15 cellular contexts compared by ENCODE assay signal in the genomic region with DNA sequence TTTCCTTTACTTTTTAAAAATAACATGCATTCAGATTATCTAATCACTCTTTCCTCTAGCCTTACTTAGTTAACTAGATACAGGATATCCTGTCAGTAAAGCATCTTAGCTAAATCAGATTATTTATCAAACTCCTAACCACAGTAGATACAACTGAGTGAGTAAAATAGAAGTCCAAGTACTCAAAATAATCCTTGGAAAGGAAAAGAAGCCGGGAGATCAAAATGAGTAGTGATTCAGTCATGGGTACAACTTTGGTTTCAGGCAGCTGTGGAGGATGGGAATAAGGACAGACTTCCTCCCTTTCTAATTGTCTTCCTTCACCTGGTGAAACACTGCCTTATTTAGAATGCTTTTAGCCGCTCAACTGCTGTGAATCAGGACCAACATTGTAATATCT. TPM values are rescaled to one million over a fixed set of nuclear protein-coding genes. Genes with fewer than 3 reads are reported as not detected.
DNase-seq lines count a peak whose midpoint lies in the region; ATAC-seq and TF ChIP-seq lines count a peak whose summit lies in the region.
"Had no signal": no experiment of that assay in that cellular context is flagged by ENCODE, and none has a peak within 500 bp of the region (broad histone marks: within the 10 kb centered on the region; RNA-seq: fewer than 3 reads in every experiment).

No MANE protein-coding gene starts in this region.

- H3K4me3 Mint-ChIP-seq in CD8-positive, alpha-beta T cell = peak overlapping the region; percentile 7
- H3K4me3 Mint-ChIP-seq in activated T-helper 2 cell treated with anti-CD3 and anti-CD28 coated beads, Interferon-gamma antibody, Interleukin-2, Interleukin-4, amounts not matched to agents 10 μg/mL and 5 μg/mL and 100 μg/mL, durations not matched to agents 14 hours and 24 hours and 36 hours (ENCODE audit: low read depth) = no peak overlapping the region

- H3K36me3 Mint-ChIP-seq in CD8-positive, alpha-beta T cell = peaks cover 53% of the 10 kb centered on the region
- peaks cover 58% of the 10 kb centered on the region for H3K36me3 Mint-ChIP-seq in activated T-helper 2 cell treated with anti-CD3 and anti-CD28 coated beads, Interferon-gamma antibody, Interleukin-2, Interleukin-4, amounts not matched to agents 10 μg/mL and 5 μg/mL and 100 μg/mL, durations not matched to agents 14 hours and 24 hours and 36 hours (ENCODE audit: low read depth)

- DNase-seq in CD8-positive, alpha-beta T cell = no peak
- DNase-seq in HT1080 (ENCODE audit: low read depth) = peak; percentile 26
- no peak for DNase-seq in activated T-helper 2 cell treated with anti-CD3 and anti-CD28 coated beads, Interferon-gamma antibody, Interleukin-2, Interleukin-4, amounts not matched to agents 10 μg/mL and 5 μg/mL and 100 μg/mL, durations not matched to agents 14 hours and 24 hours and 36 hours (ENCODE audit: low spot score)
- peak; percentile 5 to 34 for DNase-seq in lung microvascular endothelial cell (ENCODE audit: low read depth in 2 of 2)
- DNase-seq in COLO829 (ENCODE audit: low spot score) = no peak
- DNase-seq: central memory CD4-positive, alpha-beta T cell; COR-L47; left lung; nucleus accumbens; stimulated activated CD4-positive, alpha-beta T cell treated with anti-CD3 and anti-CD28 coated beads, Interleukin-12 subunit alpha, Interleukin-12 subunit beta, amount 100 ng/mL, for 4 hours had no signal

- no peaks in the 10 kb centered on the region for H3K27me3 Mint-ChIP-seq in CD8-positive, alpha-beta T cell (ENCODE audit: low read depth)
- no peaks in the 10 kb centered on the region for H3K27me3 Mint-ChIP-seq in activated T-helper 2 cell treated with anti-CD3 and anti-CD28 coated beads, Interferon-gamma antibody, Interleukin-2, Interleukin-4, amounts not matched to agents 10 μg/mL and 5 μg/mL and 100 μg/mL, durations not matched to agents 14 hours and 24 hours and 36 hours (ENCODE audit: low read depth)

- CTCF ChIA-PET in CD8-positive, alpha-beta T cell (lab: Charles Lee) = interaction anchor here (1.3 kb wide), 1 partner anchor 9 kb away, joined by 4 read pairs; no protein-coding TSS in a partner anchor

- no peaks in the 10 kb centered on the region for H3K36me3 ChIP-seq in CD8-positive, alpha-beta T cell (ENCODE audit: insufficient read depth, low read length)
- H3K36me3 ChIP-seq: left lung, thoracic aorta had no signal

- H3K9me3 ChIP-seq in CD8-positive, alpha-beta T cell (ENCODE audit: low read length) = no peaks in the 10 kb centered on the region
- H3K9me3 ChIP-seq: left lung, thoracic aorta had no signal

- H3K9me3 Mint-ChIP-seq in CD8-positive, alpha-beta T cell = no peaks in the 10 kb centered on the region
- peaks cover 3% of the 10 kb centered on the region for H3K9me3 Mint-ChIP-seq in activated T-helper 2 cell treated with anti-CD3 and anti-CD28 coated beads, Interferon-gamma antibody, Interleukin-2, Interleukin-4, amounts not matched to agents 10 μg/mL and 5 μg/mL and 100 μg/mL, durations not matched to agents 14 hours and 24 hours and 36 hours

- no peaks in the 10 kb centered on the region for H3K27me3 ChIP-seq in CD8-positive, alpha-beta T cell (ENCODE audit: insufficient read depth, low read length)
- H3K27me3 ChIP-seq: left lung had no signal

- H3K4me1 ChIP-seq in CD8-positive, alpha-beta T cell (ENCODE audit: insufficient read depth, low read length) = peaks cover 46% of the 10 kb centered on the region

- H3K27ac ChIP-seq in CD8-positive, alpha-beta T cell (ENCODE audit: low read depth, low read length) = no peak overlapping the region
- H3K27ac ChIP-seq: HL-60, left lung, SK-N-MC, thoracic aorta had no signal

- peak overlapping the region; percentile 53 for H3K27ac Mint-ChIP-seq in CD8-positive, alpha-beta T cell
- peak overlapping the region; percentile 59 for H3K27ac Mint-ChIP-seq in activated T-helper 2 cell treated with anti-CD3 and anti-CD28 coated beads, Interferon-gamma antibody, Interleukin-2, Interleukin-4, amounts not matched to agents 10 μg/mL and 5 μg/mL and 100 μg/mL, durations not matched to agents 14 hours and 24 hours and 36 hours

- H3K4me1 Mint-ChIP-seq in CD8-positive, alpha-beta T cell (ENCODE audit: low read depth) = peaks cover 82% of the 10 kb centered on the region
- peaks cover 37% of the 10 kb centered on the region for H3K4me1 Mint-ChIP-seq in activated T-helper 2 cell treated with anti-CD3 and anti-CD28 coated beads, Interferon-gamma antibody, Interleukin-2, Interleukin-4, amounts not matched to agents 10 μg/mL and 5 μg/mL and 100 μg/mL, durations not matched to agents 14 hours and 24 hours and 36 hours (ENCODE audit: low read depth)

- POLR2A ChIA-PET in CD8-positive, alpha-beta T cell (lab: Charles Lee) = interaction anchor here (1.3 kb wide), 2 partner anchors 10 to 11 kb away, joined by 3 to 6 read pairs; no protein-coding TSS in a partner anchor

- intact Hi-C loops in CD8-positive, alpha-beta T cell (cut with DNase I, micrococcal nuclease) = loop anchor here in 1 of 2 experiments (2.0 kb wide), 1 partner anchor 13 kb away; no protein-coding TSS in a partner anchor
- intact Hi-C loops in activated T-helper 2 cell treated with anti-CD3 and anti-CD28 coated beads, Interferon-gamma antibody, Interleukin-2, Interleukin-4, amounts not matched to agents 10 μg/mL and 5 μg/mL and 100 μg/mL, durations not matched to agents 14 hours and 24 hours and 36 hours (cut with micrococcal nuclease) = no loop called here

- peak; percentile 38 for ATAC-seq in CD8-positive, alpha-beta T cell
- ATAC-seq in HG03280 (IDR thresholded peaks at IDR 0.05; ENCODE audit: unreplicated experiment) = no peak
- ATAC-seq in HG03521 (IDR thresholded peaks at IDR 0.05; ENCODE audit: unreplicated experiment) = no peak
- ATAC-seq: left lung had no signal

- H3K4me3 ChIP-seq in CD8-positive, alpha-beta T cell (ENCODE audit: low read depth, low read length) = no peak overlapping the region
- H3K4me3 ChIP-seq: left lung, SK-N-MC, thoracic aorta had no signal

- TF ChIP-seq CTCF in CD8-positive, alpha-beta T cell (IDR thresholded peaks at IDR 0.05) = no peak

RNA-seq across cellular contexts. Expression of gene GNG2, which starts 29.4 kb away (rescaled TPM):
- 100 to 1,000 TPM; 166 to 169 TPM for total RNA-seq in CD8-positive, alpha-beta T cell
- total RNA-seq in HT1080 (2014; rRNA removed; shearing (Covaris generic)) = 3.3 and 5.1 TPM in 2 replicates
- polyA plus RNA-seq in HT1080 (2015; cell fraction: cytosol; rRNA removed) = 9.2 and 11.0 TPM in 2 replicates
- polyA plus RNA-seq in HT1080 (2015; cell fraction: nucleus; rRNA removed) = 6.5 and 7.1 TPM in 2 replicates
- total RNA-seq in activated T-helper 2 cell treated with anti-CD3 and anti-CD28 coated beads, Interferon-gamma antibody, Interleukin-2, Interleukin-4, amounts not matched to agents 10 μg/mL and 5 μg/mL and 100 μg/mL, durations not matched to agents 14 hours and 24 hours and 36 hours = 120 and 128 TPM in 2 replicates
- total RNA-seq in lung microvascular endothelial cell = 5.8 and 10.0 TPM in 2 replicates

Comparison
In these comparisons a context has a peak if more than half of its experiments do, and no peak if none do; other contexts are left out.
1. DNase-seq: peak in HT1080 (single experiment) and lung microvascular endothelial cell (2 of 2); none in CD8-positive, alpha-beta T cell (0 of 7), activated T-helper 2 cell treated with anti-CD3 and anti-CD28 coated beads, Interferon-gamma antibody, Interleukin-2, Interleukin-4, amounts not matched to agents 10 μg/mL and 5 μg/mL and 100 μg/mL, durations not matched to agents 14 hours and 24 hours and 36 hours (single experiment) and COLO829 (single experiment).
2. RNA of gene GNG2, which starts 29.4 kb away (total RNA-seq): 166 to 169 TPM in CD8-positive, alpha-beta T cell and 120 to 128 TPM in activated T-helper 2 cell treated with anti-CD3 and anti-CD28 coated beads, Interferon-gamma antibody, Interleukin-2, Interleukin-4, amounts not matched to agents 10 μg/mL and 5 μg/mL and 100 μg/mL, durations not matched to agents 14 hours and 24 hours and 36 hours; 5.8 to 10.0 TPM in lung microvascular endothelial cell and 3.3 to 5.1 TPM in HT1080; every median in the first group is over 10 times any median in the second.